ENCODE assay signal across 8 cellular contexts in genomic region chr2:136381722-136382633, GRCh38.
A peak's percentile ranks its signal among the peaks of the same experiment; 100 is the strongest.
DNase-seq lines count a peak whose midpoint lies in the region; ATAC-seq and TF ChIP-seq lines count a peak whose summit lies in the region.

No MANE protein-coding gene starts in this region.

- ATAC-seq in GM18873 (IDR thresholded peaks at IDR 0.05; ENCODE audit: low FRiP score, unreplicated experiment) (peak; percentile 87), HG03045 (IDR thresholded peaks at IDR 0.05; ENCODE audit: unreplicated experiment) (peak; percentile 85), WTC11 (no peak)

- peak overlapping the region; percentile 22 to 27 for H3K9ac ChIP-seq in duodenal mucosa (ENCODE audit: low read depth in 1 of 2, low read length in 2 of 2)

- CTCF ChIA-PET in WTC11 (lab: Charles Lee) = interaction anchor here (1.0 kb wide), 1 partner anchor 357 kb away, joined by 3 read pairs; no protein-coding TSS in a partner anchor

- DNase-seq in T-helper 2 cell treated with Interferon-gamma antibody and Interleukin-4, amounts not matched to agents 5 μg/mL and 100 μg/mL, for 36 hours (ENCODE audit: low spot score) = peak; percentile 92
- peak; percentile 84 for DNase-seq in stimulated activated CD8-positive, alpha-beta memory T cell treated with anti-CD3 and anti-CD28 coated beads, Interleukin-4, amount 100 ng/mL, for 48 hours
- DNase-seq in SW 1271 (lab: John Stamatoyannopoulos, UW) (no peak), WTC11 (ENCODE audit: low spot score) (no peak), progenitor cell of endocrine pancreas (ENCODE audit: low spot score, unreplicated experiment) (no peak)

- H3K27ac Mint-ChIP-seq in T-helper 2 cell treated with Interferon-gamma antibody and Interleukin-4, amounts not matched to agents 5 μg/mL and 100 μg/mL, for 36 hours = peak overlapping the region; percentile 92
- H3K27ac Mint-ChIP-seq in WTC11 (no peak overlapping the region), progenitor cell of endocrine pancreas (no peak overlapping the region)

- no peaks in the 10 kb centered on the region for H3K36me3 Mint-ChIP-seq in T-helper 2 cell treated with Interferon-gamma antibody and Interleukin-4, amounts not matched to agents 5 μg/mL and 100 μg/mL, for 36 hours (ENCODE audit: low read depth)
- H3K36me3 Mint-ChIP-seq in WTC11 (no peaks in the 10 kb centered on the region), progenitor cell of endocrine pancreas (ENCODE audit: insufficient read depth) (no peaks in the 10 kb centered on the region)

- H3K4me3 Mint-ChIP-seq in T-helper 2 cell treated with Interferon-gamma antibody and Interleukin-4, amounts not matched to agents 5 μg/mL and 100 μg/mL, for 36 hours = peak overlapping the region; percentile 65
- H3K4me3 Mint-ChIP-seq in WTC11 = no peak overlapping the region
- H3K4me3 Mint-ChIP-seq in progenitor cell of endocrine pancreas (ENCODE audit: low read depth) = no peak overlapping the region

- peaks cover 0 to 9% of the 10 kb centered on the region in 2 donors for H3K4me1 ChIP-seq in duodenal mucosa (ENCODE audit: control insufficient read depth in 1 of 2, insufficient read depth in 2 of 2, low read length in 2 of 2)

- H3K4me3 ChIP-seq in duodenal mucosa (ENCODE audit: low read depth in 1 of 2, low read length in 2 of 2) = no peak overlapping the region

- POLR2A ChIA-PET in WTC11 (lab: Charles Lee) = no interaction called here

- no peaks in the 10 kb centered on the region for H3K27me3 ChIP-seq in duodenal mucosa (ENCODE audit: control insufficient read depth in 1 of 2, insufficient read depth in 2 of 2, low read length in 2 of 2)

- no peaks in the 10 kb centered on the region for H3K36me3 ChIP-seq in duodenal mucosa (ENCODE audit: control insufficient read depth in 1 of 2, insufficient read depth in 2 of 2, low read length in 2 of 2)

- H3K4me1 Mint-ChIP-seq in T-helper 2 cell treated with Interferon-gamma antibody and Interleukin-4, amounts not matched to agents 5 μg/mL and 100 μg/mL, for 36 hours (ENCODE audit: low read depth) = peaks cover 58% of the 10 kb centered on the region
- peaks cover 9% of the 10 kb centered on the region; the same call in 1 of the 2 replicates for H3K4me1 Mint-ChIP-seq in WTC11
- H3K4me1 Mint-ChIP-seq in progenitor cell of endocrine pancreas (ENCODE audit: low read depth) = no peaks in the 10 kb centered on the region

- no peaks in the 10 kb centered on the region for H3K9me3 ChIP-seq in duodenal mucosa (ENCODE audit: control insufficient read depth in 1 of 2, low read length in 2 of 2)

- H3K27me3 Mint-ChIP-seq in T-helper 2 cell treated with Interferon-gamma antibody and Interleukin-4, amounts not matched to agents 5 μg/mL and 100 μg/mL, for 36 hours (ENCODE audit: low read depth) = no peaks in the 10 kb centered on the region
- H3K27me3 Mint-ChIP-seq in WTC11 (ENCODE audit: low read depth) = no peaks in the 10 kb centered on the region
- H3K27me3 Mint-ChIP-seq in progenitor cell of endocrine pancreas = no peaks in the 10 kb centered on the region

- TF ChIP-seq CTCF in WTC11 (IDR thresholded peaks at IDR 0.05) = no peak
- TF ChIP-seq CTCF in progenitor cell of endocrine pancreas (IDR thresholded peaks at IDR 0.05; ENCODE audit: unreplicated experiment) = no peak

- H3K27ac ChIP-seq in duodenal mucosa (ENCODE audit: low read depth, low read length) = peak overlapping the region; percentile 3

- no peaks in the 10 kb centered on the region for H3K9me3 Mint-ChIP-seq in T-helper 2 cell treated with Interferon-gamma antibody and Interleukin-4, amounts not matched to agents 5 μg/mL and 100 μg/mL, for 36 hours
- no peaks in the 10 kb centered on the region for H3K9me3 Mint-ChIP-seq in WTC11
- no peaks in the 10 kb centered on the region for H3K9me3 Mint-ChIP-seq in progenitor cell of endocrine pancreas (ENCODE audit: low read depth)

TF ChIP-seq in WTC11, 78 proteins besides CTCF, POLR2A, EP300 and RAD21 (continues in another document):
- TF ChIP-seq OVOL2 (CRISPR knock-in tag; IDR thresholded peaks at IDR 0.05; ENCODE audit: borderline replicate concordance) (no peak), ATF1 (CRISPR knock-in tag; IDR thresholded peaks at IDR 0.05) (no peak), MXD4 (CRISPR knock-in tag; IDR thresholded peaks at IDR 0.05; ENCODE audit: borderline replicate concordance) (no peak), ZNF281 (CRISPR knock-in tag; IDR thresholded peaks at IDR 0.05) (no peak), TP53 (CRISPR knock-in tag; IDR thresholded peaks at IDR 0.05) (no peak), RORB (CRISPR knock-in tag; IDR thresholded peaks at IDR 0.05) (no peak), ATF2 (CRISPR knock-in tag; IDR thresholded peaks at IDR 0.05; ENCODE audit: borderline replicate concordance, low read depth) (no peak), JUN (CRISPR knock-in tag; IDR thresholded peaks at IDR 0.05) (no peak), NR2C2 (CRISPR knock-in tag; IDR thresholded peaks at IDR 0.05) (no peak), KAT7 (CRISPR knock-in tag; IDR thresholded peaks at IDR 0.05; ENCODE audit: borderline replicate concordance) (no peak), ZNF416 (CRISPR knock-in tag; IDR thresholded peaks at IDR 0.05) (no peak)
- TF ChIP-seq, protein P1, sequence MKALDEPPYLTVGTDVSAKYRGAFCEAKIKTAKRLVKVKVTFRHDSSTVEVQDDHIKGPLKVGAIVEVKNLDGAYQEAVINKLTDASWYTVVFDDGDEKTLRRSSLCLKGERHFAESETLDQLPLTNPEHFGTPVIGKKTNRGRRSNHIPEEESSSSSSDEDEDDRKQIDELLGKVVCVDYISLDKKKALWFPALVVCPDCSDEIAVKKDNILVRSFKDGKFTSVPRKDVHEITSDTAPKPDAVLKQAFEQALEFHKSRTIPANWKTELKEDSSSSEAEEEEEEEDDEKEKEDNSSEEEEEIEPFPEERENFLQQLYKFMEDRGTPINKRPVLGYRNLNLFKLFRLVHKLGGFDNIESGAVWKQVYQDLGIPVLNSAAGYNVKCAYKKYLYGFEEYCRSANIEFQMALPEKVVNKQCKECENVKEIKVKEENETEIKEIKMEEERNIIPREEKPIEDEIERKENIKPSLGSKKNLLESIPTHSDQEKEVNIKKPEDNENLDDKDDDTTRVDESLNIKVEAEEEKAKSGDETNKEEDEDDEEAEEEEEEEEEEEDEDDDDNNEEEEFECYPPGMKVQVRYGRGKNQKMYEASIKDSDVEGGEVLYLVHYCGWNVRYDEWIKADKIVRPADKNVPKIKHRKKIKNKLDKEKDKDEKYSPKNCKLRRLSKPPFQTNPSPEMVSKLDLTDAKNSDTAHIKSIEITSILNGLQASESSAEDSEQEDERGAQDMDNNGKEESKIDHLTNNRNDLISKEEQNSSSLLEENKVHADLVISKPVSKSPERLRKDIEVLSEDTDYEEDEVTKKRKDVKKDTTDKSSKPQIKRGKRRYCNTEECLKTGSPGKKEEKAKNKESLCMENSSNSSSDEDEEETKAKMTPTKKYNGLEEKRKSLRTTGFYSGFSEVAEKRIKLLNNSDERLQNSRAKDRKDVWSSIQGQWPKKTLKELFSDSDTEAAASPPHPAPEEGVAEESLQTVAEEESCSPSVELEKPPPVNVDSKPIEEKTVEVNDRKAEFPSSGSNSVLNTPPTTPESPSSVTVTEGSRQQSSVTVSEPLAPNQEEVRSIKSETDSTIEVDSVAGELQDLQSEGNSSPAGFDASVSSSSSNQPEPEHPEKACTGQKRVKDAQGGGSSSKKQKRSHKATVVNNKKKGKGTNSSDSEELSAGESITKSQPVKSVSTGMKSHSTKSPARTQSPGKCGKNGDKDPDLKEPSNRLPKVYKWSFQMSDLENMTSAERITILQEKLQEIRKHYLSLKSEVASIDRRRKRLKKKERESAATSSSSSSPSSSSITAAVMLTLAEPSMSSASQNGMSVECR (CRISPR knock-in tag; IDR thresholded peaks at IDR 0.05; ENCODE audit: borderline replicate concordance) = no peak

Comparison
In these comparisons a context has a peak if more than half of its experiments do, and no peak if none do; other contexts are left out.
1. DNase-seq: peak in T-helper 2 cell treated with Interferon-gamma antibody and Interleukin-4, amounts not matched to agents 5 μg/mL and 100 μg/mL, for 36 hours (single experiment) and stimulated activated CD8-positive, alpha-beta memory T cell treated with anti-CD3 and anti-CD28 coated beads, Interleukin-4, amount 100 ng/mL, for 48 hours (single experiment); none in SW 1271 (0 of 2), WTC11 (single experiment) and progenitor cell of endocrine pancreas (single experiment).